In the genomic region with DNA sequence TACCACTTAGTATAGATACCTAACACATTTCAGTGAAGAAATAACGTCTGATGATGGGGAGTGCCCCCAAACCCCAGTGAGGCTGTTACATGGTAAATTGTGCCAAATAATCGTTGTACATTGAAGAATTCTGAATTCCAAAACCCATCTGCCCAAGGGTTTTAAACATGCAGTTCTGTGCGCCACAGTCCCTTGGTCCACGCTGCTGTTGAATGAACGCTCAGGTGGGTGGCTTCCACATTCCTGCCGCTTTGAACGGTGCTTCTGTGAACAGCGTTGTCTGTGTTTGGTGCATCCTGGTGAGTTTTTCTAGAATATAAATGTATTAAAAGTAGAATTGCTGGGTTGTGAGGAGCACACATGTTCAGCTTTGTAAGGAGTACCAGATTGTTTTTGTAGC, we compare ENCODE assay signal across 1 cellular context.
TF ChIP-seq lines count a peak whose summit lies in the region.

No MANE protein-coding gene starts in this region.

TF ChIP-seq in WTC11, 78 proteins besides CTCF, POLR2A, EP300 and RAD21 (continued from another document):
- TF ChIP-seq ATF2 (CRISPR knock-in tag; IDR thresholded peaks at IDR 0.05; ENCODE audit: borderline replicate concordance, low read depth) (no peak), FOXJ3 (CRISPR knock-in tag; IDR thresholded peaks at IDR 0.05; ENCODE audit: borderline replicate concordance) (no peak), ELF4 (CRISPR knock-in tag; IDR thresholded peaks at IDR 0.05; ENCODE audit: low read depth) (no peak), SMAD3 (CRISPR knock-in tag; IDR thresholded peaks at IDR 0.05; ENCODE audit: borderline replicate concordance) (no peak), GRHL2 (CRISPR knock-in tag; IDR thresholded peaks at IDR 0.05; ENCODE audit: insufficient replicate concordance, severe bottlenecking) (no peak)
- TF ChIP-seq, protein P1, sequence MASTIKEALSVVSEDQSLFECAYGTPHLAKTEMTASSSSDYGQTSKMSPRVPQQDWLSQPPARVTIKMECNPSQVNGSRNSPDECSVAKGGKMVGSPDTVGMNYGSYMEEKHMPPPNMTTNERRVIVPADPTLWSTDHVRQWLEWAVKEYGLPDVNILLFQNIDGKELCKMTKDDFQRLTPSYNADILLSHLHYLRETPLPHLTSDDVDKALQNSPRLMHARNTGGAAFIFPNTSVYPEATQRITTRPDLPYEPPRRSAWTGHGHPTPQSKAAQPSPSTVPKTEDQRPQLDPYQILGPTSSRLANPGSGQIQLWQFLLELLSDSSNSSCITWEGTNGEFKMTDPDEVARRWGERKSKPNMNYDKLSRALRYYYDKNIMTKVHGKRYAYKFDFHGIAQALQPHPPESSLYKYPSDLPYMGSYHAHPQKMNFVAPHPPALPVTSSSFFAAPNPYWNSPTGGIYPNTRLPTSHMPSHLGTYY (CRISPR knock-in tag; IDR thresholded peaks at IDR 0.05): no peak
TF ChIP-seq in WTC11: peak in this region for 0.
